ENCODE assay signal across 8 cellular contexts in the genomic region with DNA sequence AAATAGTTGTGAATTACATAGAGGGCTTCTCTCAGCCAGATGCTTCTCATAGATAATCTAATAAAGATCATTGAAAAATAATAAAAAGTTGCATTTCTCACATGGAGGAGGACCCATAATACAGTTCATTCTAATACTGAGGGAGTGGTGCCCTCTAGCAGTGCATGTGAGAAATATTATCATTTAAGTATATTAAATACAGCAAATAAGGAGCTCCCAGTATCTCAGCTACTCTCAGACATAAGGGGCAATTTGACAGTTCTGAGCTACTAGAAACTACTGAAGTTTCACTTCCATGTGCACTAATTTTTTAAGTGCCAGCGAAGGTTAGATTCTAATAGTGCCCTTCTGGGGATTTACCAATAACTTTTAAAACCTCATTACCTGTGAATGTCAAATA.
A peak's percentile ranks its signal among the peaks of the same experiment; 100 is the strongest.
DNase-seq lines count a peak whose midpoint lies in the region; ATAC-seq and TF ChIP-seq lines count a peak whose summit lies in the region.

No MANE protein-coding gene starts in this region.

- H3K36me3 ChIP-seq in OCI-LY7 (ENCODE audit: insufficient read depth, low read length): no peaks in the 10 kb centered on the region
- H3K36me3 ChIP-seq in esophagus squamous epithelium: no peaks in the 10 kb centered on the region
- H3K36me3 ChIP-seq in adrenal gland (replicated peaks in 1 of 2): no peaks in the 10 kb centered on the region

- no TSS peak for BruUV-seq in Calu3 (replicated peaks; lab: Mats Ljungman, UMichigan)
- BruUV-seq in OCI-LY7 (replicated peaks; lab: Mats Ljungman, UMichigan): no TSS peak

- no peaks in the 10 kb centered on the region for H4K20me1 ChIP-seq in OCI-LY7 (ENCODE audit: insufficient read depth, low read length)

- CTCF ChIA-PET in Calu3 (lab: Charles Lee) (interaction anchor here (0.6 to 1.1 kb wide), 5 partner anchors 93 to 1453 kb away, joined by 3 to 6 read pairs (median 4); no protein-coding TSS in a partner anchor), OCI-LY7 (lab: Charles Lee; ENCODE audit: unreplicated experiment) (interaction anchor here (0.7 kb wide), 1 partner anchor 77 kb away, joined by 3 read pairs; no protein-coding TSS in a partner anchor)

- H3K4me3 Mint-ChIP-seq in Calu3 (ENCODE audit: low read depth, unreplicated experiment): no peak overlapping the region

- 73 to 80% methylated on average over 1 of the region's 1 CpG for WGBS in esophagus squamous epithelium, 2 donors
- 36 to 87% (median 58%) methylated on average over 1 of the region's 1 CpG for WGBS in adrenal gland, 4 donors

- H3K4me1 ChIP-seq in OCI-LY7 (ENCODE audit: insufficient read depth, low read length, poor library complexity, severe bottlenecking) (no peaks in the 10 kb centered on the region), esophagus squamous epithelium (no peaks in the 10 kb centered on the region), adrenal gland (replicated peaks in 1 of 2) (no peaks in the 10 kb centered on the region)

- H3K4me3 ChIP-seq in OCI-LY7 (ENCODE audit: low read depth, low read length, poor library complexity, severe bottlenecking) (no peak overlapping the region), esophagus squamous epithelium (no peak overlapping the region), adrenal gland (no peak overlapping the region)

- TF ChIP-seq POLR2A in esophagus squamous epithelium (IDR thresholded peaks at IDR 0.05) (no peak), adrenal gland (IDR thresholded peaks at IDR 0.05) (no peak)

- H3K27me3 ChIP-seq in esophagus squamous epithelium (no peaks in the 10 kb centered on the region), adrenal gland (no peaks in the 10 kb centered on the region)

- POLR2A ChIA-PET in OCI-LY7 (lab: Charles Lee): interaction anchor here (0.7 to 1.7 kb wide), 2 partner anchors 20 to 291 kb away, joined by 3 to 5 read pairs; no protein-coding TSS in a partner anchor

- intact Hi-C loops in Calu3 (cut with micrococcal nuclease; ENCODE audit: unreplicated experiment): loop anchor here (1.0 to 2.0 kb wide), 2 partner anchors 93 to 157 kb away; no protein-coding TSS in a partner anchor
- intact Hi-C loops in OCI-LY7 (cut with micrococcal nuclease; ENCODE audit: unreplicated experiment): no loop called here
- intact Hi-C loops in esophagus squamous epithelium (cut with DNase I): no loop called here
- intact Hi-C loops in adrenal gland (cut with DNase I): no loop called here

- peaks cover 3% of the 10 kb centered on the region for H3K9me3 Mint-ChIP-seq in Calu3 (ENCODE audit: low read depth, unreplicated experiment)

- no peak overlapping the region for H3K27ac Mint-ChIP-seq in Calu3 (ENCODE audit: unreplicated experiment)

- no peaks in the 10 kb centered on the region for H3K4me1 Mint-ChIP-seq in Calu3 (ENCODE audit: low read depth, unreplicated experiment)

- H3K27ac ChIP-seq in OCI-LY7 (ENCODE audit: low read depth, low read length, poor library complexity, severe bottlenecking) (no peak overlapping the region), esophagus squamous epithelium (no peak overlapping the region), adrenal gland (no peak overlapping the region)

- no peaks in the 10 kb centered on the region for H3K36me3 Mint-ChIP-seq in Calu3 (ENCODE audit: insufficient read depth, unreplicated experiment)

- H3K9me3 ChIP-seq in OCI-LY7 (ENCODE audit: low read length): no peaks in the 10 kb centered on the region
- no peaks in the 10 kb centered on the region for H3K9me3 ChIP-seq in esophagus squamous epithelium
- H3K9me3 ChIP-seq in adrenal gland (replicated peaks in 1 of 3): no peaks in the 10 kb centered on the region

- H2AFZ ChIP-seq in OCI-LY7 (ENCODE audit: low read length): no peak overlapping the region

- no peaks in the 10 kb centered on the region for H3K79me2 ChIP-seq in OCI-LY7 (ENCODE audit: insufficient read depth, low read depth, low read length)

- H3K9me2 ChIP-seq in OCI-LY7 (ENCODE audit: insufficient read depth, low read length): no peaks in the 10 kb centered on the region

- TF ChIP-seq CTCF in Calu3 (IDR thresholded peaks at IDR 0.05; ENCODE audit: unreplicated experiment) (no peak), OCI-LY7 (conservative IDR thresholded peaks at IDR 0.05; ENCODE audit: low read length) (peak; percentile 73), esophagus squamous epithelium (IDR thresholded peaks at IDR 0.05) (peak in 2 of 6 experiments; percentile 20 to 21), adrenal gland (IDR thresholded peaks at IDR 0.05) (peak in 2 of 6 experiments; percentile 10 to 39)

- H3K4me2 ChIP-seq in OCI-LY7 (ENCODE audit: low read length): no peak overlapping the region

- peak; percentile 75 for ATAC-seq in GM19351 (IDR thresholded peaks at IDR 0.05; ENCODE audit: unreplicated experiment)
- peak; percentile 75 for ATAC-seq in HG03378 (IDR thresholded peaks at IDR 0.05; ENCODE audit: unreplicated experiment)

- peak; percentile 12 for DNase-seq in Calu3
- peak; percentile 24 for DNase-seq in OCI-LY7 (ENCODE audit: low spot score)
- DNase-seq in globus pallidus (ENCODE audit: low spot score): peak; percentile 19
- no peak for DNase-seq in esophagus squamous epithelium (lab: John Stamatoyannopoulos, UW)
- DNase-seq in adrenal gland: no peak
- no peak for DNase-seq in NCI-H128 (lab: John Stamatoyannopoulos, UW; ENCODE audit: unreplicated experiment)

- no peaks in the 10 kb centered on the region for H3K27me3 Mint-ChIP-seq in Calu3 (ENCODE audit: unreplicated experiment)

Comparison
In these comparisons a context has a peak if more than half of its experiments do, and no peak if none do; other contexts are left out.
1. DNase-seq: peak in Calu3 (single experiment), OCI-LY7 (single experiment) and globus pallidus (single experiment); none in esophagus squamous epithelium (single experiment), adrenal gland (0 of 7) and NCI-H128 (single experiment).